7 cellular contexts compared by ENCODE assay signal in the genomic region with DNA sequence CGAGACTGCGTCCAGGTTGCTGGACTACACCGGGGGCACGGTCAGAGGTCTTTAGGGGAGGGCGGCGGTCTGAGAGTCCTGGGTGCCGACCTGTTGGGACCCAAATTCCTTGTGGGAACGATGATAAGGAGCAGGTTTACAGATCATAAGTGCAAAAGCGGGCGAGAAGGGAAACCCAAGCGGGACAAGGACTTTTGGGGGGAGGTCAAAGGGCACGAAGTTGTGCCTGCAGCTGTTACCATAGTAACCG. TPM values are rescaled to one million over a fixed set of nuclear protein-coding genes. Genes with fewer than 3 reads are reported as not detected.
DNase-seq lines count a peak whose midpoint lies in the region; ATAC-seq and TF ChIP-seq lines count a peak whose summit lies in the region.

No MANE protein-coding gene starts in this region.

- H3K9me3 Mint-ChIP-seq in HFFc6 = no peaks in the 10 kb centered on the region
- H3K9me3 Mint-ChIP-seq in nephron = no peaks in the 10 kb centered on the region

- peaks cover 6% of the 10 kb centered on the region for H3K4me1 ChIP-seq in effector memory CD4-positive, alpha-beta T cell (ENCODE audit: control insufficient read depth, insufficient read depth, low read length, poor library complexity, severe bottlenecking)
- peaks cover 16% of the 10 kb centered on the region for H3K4me1 ChIP-seq in testis

- DNase-seq in HFFc6 (no peak), testis (peak; percentile 97), AG08396 (ENCODE audit: low spot score) (no peak)
- peak; percentile 78 for DNase-seq in activated CD4-positive, CD25-positive, alpha-beta regulatory T cell treated with anti-CD3 and anti-CD28 coated beads, Interleukin-2, amount 50 U/mL, for 16 hours (ENCODE audit: low read depth, low spot score)
- peak; percentile 82 to 88 (median 83) for DNase-seq in effector memory CD4-positive, alpha-beta T cell

- H3K4me3 Mint-ChIP-seq in HFFc6 = peak overlapping the region; percentile 93
- peak overlapping the region; percentile 96 to 99 (median 98) for H3K4me3 Mint-ChIP-seq in nephron

- H3K36me3 ChIP-seq in effector memory CD4-positive, alpha-beta T cell (ENCODE audit: control insufficient read depth, insufficient read depth, low read length) = peaks cover 19% of the 10 kb centered on the region
- no peaks in the 10 kb centered on the region for H3K36me3 ChIP-seq in testis (ENCODE audit: low read depth, missing control alignments)

- H3K27me3 Mint-ChIP-seq in HFFc6 (ENCODE audit: insufficient read depth) (peaks cover 5% of the 10 kb centered on the region), nephron (ENCODE audit: low read depth) (no peaks in the 10 kb centered on the region)

- no peak for ATAC-seq in GM18511 (IDR thresholded peaks at IDR 0.05; ENCODE audit: unreplicated experiment)

- 1% methylated on average over 8 to 13 of the region's 13 CpGs for WGBS in testis, 2 donors

- H3K9me3 ChIP-seq in effector memory CD4-positive, alpha-beta T cell (ENCODE audit: control insufficient read depth, low read length) = no peaks in the 10 kb centered on the region
- H3K9me3 ChIP-seq in testis = no peaks in the 10 kb centered on the region

- H3K4me3 ChIP-seq in effector memory CD4-positive, alpha-beta T cell (ENCODE audit: insufficient read depth, low read depth, low read length, poor library complexity, severe bottlenecking) = peak overlapping the region; percentile 83
- H3K4me3 ChIP-seq in testis = peak overlapping the region; percentile 92 to 97

- H3K27ac Mint-ChIP-seq in HFFc6 (peak overlapping the region; percentile 100), nephron (peak overlapping the region; percentile 98 to 99 (median 98))

- peak overlapping the region; percentile 94 for H3K27ac ChIP-seq in effector memory CD4-positive, alpha-beta T cell (ENCODE audit: insufficient read depth, low read length, poor library complexity, severe bottlenecking)
- H3K27ac ChIP-seq in testis = peak overlapping the region; percentile 96 to 99

- intact Hi-C loops in testis (cut with DNase I; ENCODE audit: low total_unique reads) = no loop called here

- no peaks in the 10 kb centered on the region for H3K27me3 ChIP-seq in effector memory CD4-positive, alpha-beta T cell (replicated peaks; ENCODE audit: control insufficient read depth, insufficient read depth, low read length, poor library complexity, severe bottlenecking)
- no peaks in the 10 kb centered on the region for H3K27me3 ChIP-seq in testis

- H3K36me3 Mint-ChIP-seq in HFFc6 (ENCODE audit: low read depth) = peaks cover 23% of the 10 kb centered on the region
- H3K36me3 Mint-ChIP-seq in nephron (ENCODE audit: low read depth) = peaks cover 45% of the 10 kb centered on the region

- TF ChIP-seq CTCF in HFFc6 (IDR thresholded peaks at IDR 0.05) = 0 out of 2 replicates have a peak, but pooled peaks have one; percentile 6
- TF ChIP-seq CTCF in nephron (IDR thresholded peaks at IDR 0.05; ENCODE audit: unreplicated experiment in 3 of 3) = no peak
- no peak for TF ChIP-seq CTCF in testis (IDR thresholded peaks at IDR 0.05)

- TF ChIP-seq POLR2A in testis (IDR thresholded peaks at IDR 0.05) = no peak

- H3K4me1 Mint-ChIP-seq in HFFc6 (ENCODE audit: low read depth) (peaks cover 39% of the 10 kb centered on the region), nephron (peaks cover 27% of the 10 kb centered on the region)

RNA-seq across cellular contexts. Expression of gene GNL1, which starts 0.3 kb away (rescaled TPM):
- 10 to 100 TPM; 56.9 to 65.6 (median 61.9) TPM for total RNA-seq in HFFc6 (2021; fragmentation: NEBNext Ultra II Directional; extraction: Animal tissue kit (Norgen Biotek cat#: 25700))
- total RNA-seq in testis = 10 to 100 TPM; 68.7 to 72.8 TPM
- 205 TPM for polyA plus RNA-seq in testis (ENCODE audit: insufficient read depth, low read depth, low replicate concordance)

RNA-seq across cellular contexts. Expression of gene PRR3, which starts 0.5 kb away (rescaled TPM):
- total RNA-seq in HFFc6 (2021; fragmentation: NEBNext Ultra II Directional; extraction: Animal tissue kit (Norgen Biotek cat#: 25700)) = 10 to 100 TPM in 5 of 6 experiments, 1 to 10 TPM in 1; 9.8 to 14.0 (median 12.3) TPM
- total RNA-seq in testis = 10 to 100 TPM; 11.2 to 22.9 TPM
- 11.0 TPM for polyA plus RNA-seq in testis (ENCODE audit: insufficient read depth, low read depth, low replicate concordance)

RNA-seq across cellular contexts. Expression of gene ABCF1, which starts 14.6 kb away (rescaled TPM):
- total RNA-seq in HFFc6 (2021; fragmentation: NEBNext Ultra II Directional; extraction: Animal tissue kit (Norgen Biotek cat#: 25700)) = 10 to 100 TPM; 51.3 to 69.3 (median 63.1) TPM
- total RNA-seq in testis = 10 to 100 TPM; 63.2 to 67.1 TPM
- 104 TPM for polyA plus RNA-seq in testis (ENCODE audit: insufficient read depth, low read depth, low replicate concordance)

Comparison
In these comparisons a context has a peak if more than half of its experiments do, and no peak if none do; other contexts are left out.
1. DNase-seq: peak in activated CD4-positive, CD25-positive, alpha-beta regulatory T cell treated with anti-CD3 and anti-CD28 coated beads, Interleukin-2, amount 50 U/mL, for 16 hours (single experiment), effector memory CD4-positive, alpha-beta T cell (3 of 3) and testis (single experiment); none in HFFc6 (single experiment) and AG08396 (single experiment).